ENCODE assay signal across 1 cellular context in genomic region chr17:47650525-47651522, GRCh38.
TF ChIP-seq lines count a peak whose summit lies in the region.

No MANE protein-coding gene starts in this region.

TF ChIP-seq in K562, 482 proteins besides CTCF, POLR2A, EP300 and RAD21 (continued from another document and continues in another):
- TF ChIP-seq ETV5 (CRISPR knock-in tag; IDR thresholded peaks at IDR 0.05; ENCODE audit: low read depth) (no peak), ZKSCAN1 (IDR thresholded peaks at IDR 0.05; ENCODE audit: low read depth, low read length) (no peak), RBM34 (IDR thresholded peaks at IDR 0.05; ENCODE audit: borderline replicate concordance, insufficient read depth, low read length) (no peak), ZNF707 (CRISPR knock-in tag; conservative IDR thresholded peaks at IDR 0.05) (no peak), SMAD3 (CRISPR knock-in tag; conservative IDR thresholded peaks at IDR 0.05) (no peak), TAF1 (IDR thresholded peaks at IDR 0.05; ENCODE audit: control insufficient read depth, extremely low read depth, insufficient read depth, low read length, severe bottlenecking) (peak; percentile 46), ZNF695 (CRISPR knock-in tag; IDR thresholded peaks at IDR 0.05) (no peak), RFX1 (IDR thresholded peaks at IDR 0.05) (no peak), ARID1B (IDR thresholded peaks at IDR 0.05) (0 out of 2 replicates have a peak, but pooled peaks have one; percentile 6), FOXJ3 (CRISPR knock-in tag; IDR thresholded peaks at IDR 0.05) (no peak), DPF2 (IDR thresholded peaks at IDR 0.05) (peak; percentile 33; the same call in 1 of the 2 replicates), ZNF592 (IDR thresholded peaks at IDR 0.05) (no peak), SMARCC2 (IDR thresholded peaks at IDR 0.05; ENCODE audit: low read depth) (no peak), RBFOX2 (IDR thresholded peaks at IDR 0.05; ENCODE audit: low read depth, low read length) (peak; percentile 70), SRSF7 (optimal IDR thresholded peaks at IDR 0.05; ENCODE audit: low read depth, low read length) (no peak), SRSF1 (IDR thresholded peaks at IDR 0.05; ENCODE audit: low read depth, low read length) (no peak), MAFF (IDR thresholded peaks at IDR 0.05; ENCODE audit: low read length) (no peak), ZBTB9 (CRISPR knock-in tag; IDR thresholded peaks at IDR 0.05) (no peak), UBTF (IDR thresholded peaks at IDR 0.05; ENCODE audit: borderline replicate concordance in 1 of 2, low read depth in 2 of 2, low read length in 2 of 2) (no peak), TFAP4 (CRISPR knock-in tag; IDR thresholded peaks at IDR 0.05; ENCODE audit: borderline replicate concordance) (peak; percentile 72; the same call in 1 of the 2 replicates), ZNF280B (CRISPR knock-in tag; IDR thresholded peaks at IDR 0.05) (no peak), TEAD2 (tag; IDR thresholded peaks at IDR 0.05) (no peak), ZNF589 (CRISPR knock-in tag; IDR thresholded peaks at IDR 0.05; ENCODE audit: low read depth) (no peak), E4F1 (CRISPR knock-in tag; IDR thresholded peaks at IDR 0.05; ENCODE audit: borderline replicate concordance) (no peak), TGIF2 (CRISPR knock-in tag; IDR thresholded peaks at IDR 0.05) (no peak), HOMEZ (CRISPR knock-in tag; IDR thresholded peaks at IDR 0.05) (no peak), CBFA2T3 (IDR thresholded peaks at IDR 0.05) (no peak), JUNB (CRISPR knock-in tag; conservative IDR thresholded peaks at IDR 0.05) (no peak), WHSC1 (IDR thresholded peaks at IDR 0.05; ENCODE audit: low read length) (no peak), RFX7 (CRISPR knock-in tag; IDR thresholded peaks at IDR 0.05) (no peak), GATA2 (CRISPR knock-in tag; IDR thresholded peaks at IDR 0.05) (no peak), PURB (CRISPR knock-in tag; IDR thresholded peaks at IDR 0.05; ENCODE audit: low read depth) (no peak), ZNF668 (CRISPR knock-in tag; IDR thresholded peaks at IDR 0.05) (no peak), NR2C1 (IDR thresholded peaks at IDR 0.05) (no peak), NR2C1 (tag; IDR thresholded peaks at IDR 0.05) (no peak), CBX5 (IDR thresholded peaks at IDR 0.05; ENCODE audit: borderline replicate concordance, low read depth) (no peak), ZBTB1 (CRISPR knock-in tag; IDR thresholded peaks at IDR 0.05; ENCODE audit: borderline replicate concordance, low read depth) (no peak), FOSL1 (tag; conservative IDR thresholded peaks at IDR 0.05) (no peak), AFF1 (IDR thresholded peaks at IDR 0.05; ENCODE audit: low read depth in 1 of 2, partially characterized antibody in 2 of 2) (peak in 1 of 2 experiments; percentile 17), RUNX1 (IDR thresholded peaks at IDR 0.05; ENCODE audit: low read depth) (no peak), NRF1 (conservative IDR thresholded peaks at IDR 0.05 in 1 of 2, IDR thresholded peaks at IDR 0.05 in 1 of 2) (peak; percentile 60 to 70), NR1H2 (CRISPR knock-in tag; IDR thresholded peaks at IDR 0.05) (no peak), FOXA1 (IDR thresholded peaks at IDR 0.05; ENCODE audit: borderline replicate concordance) (no peak), ELK1 (CRISPR knock-in tag; IDR thresholded peaks at IDR 0.05) (no peak), SETDB1 (IDR thresholded peaks at IDR 0.05; ENCODE audit: low read length) (no peak), MEF2D (tag; conservative IDR thresholded peaks at IDR 0.05; ENCODE audit: low read depth) (no peak), CBX8 (IDR thresholded peaks at IDR 0.05; ENCODE audit: borderline replicate concordance, extremely low read depth, low read depth, low read length, poor library complexity, severe bottlenecking) (no peak), POU5F1 (IDR thresholded peaks at IDR 0.05; ENCODE audit: borderline replicate concordance, low read depth, low read length, partially characterized antibody) (no peak), ZNF165 (CRISPR knock-in tag; IDR thresholded peaks at IDR 0.05; ENCODE audit: borderline replicate concordance) (no peak)
